ENCODE assay signal across 28 cellular contexts in the genomic region with DNA sequence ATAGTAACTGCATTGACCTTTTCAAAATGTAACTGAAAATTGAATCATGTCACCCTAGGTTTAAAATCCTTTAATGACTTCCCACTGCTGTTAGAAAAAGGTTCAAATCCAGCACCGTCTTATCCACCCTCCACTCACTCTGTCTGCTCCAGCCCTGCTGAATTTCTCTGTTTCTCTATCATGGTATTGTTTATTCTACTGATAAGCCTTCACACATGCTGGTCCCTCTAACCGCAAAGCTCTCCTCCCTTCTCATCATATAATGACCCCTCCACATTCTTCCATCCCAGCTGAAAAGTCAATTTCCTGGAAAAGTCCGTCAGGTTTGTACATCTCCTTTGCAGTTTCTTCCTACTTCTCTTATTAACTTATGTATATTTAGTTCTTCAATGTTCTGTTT.
"Had no signal": no experiment of that assay in that cellular context is flagged by ENCODE, and none has a peak within 500 bp of the region (broad histone marks: within the 10 kb centered on the region; RNA-seq: fewer than 3 reads in every experiment).

No MANE protein-coding gene starts in this region.

- DNase-seq: activated B cell treated with CpG ODN at 0.5 μM for 24 hours; activated CD4-positive, alpha-beta memory T cell treated with anti-CD3 and anti-CD28 coated beads for 36 hours; activated CD4-positive, alpha-beta T cell treated with anti-CD3 and anti-CD28 coated beads for 4 hours; activated CD4-positive, alpha-beta T cell treated with anti-CD3 and anti-CD28 coated beads, Interleukin-2, amount 10 ng/mL, durations not matched to agents 24 days and 14 days; activated CD4-positive, alpha-beta T cell treated with anti-CD3 and anti-CD28 coated beads, Interleukin-2, amount 50 U/mL, for 1 hour; activated CD4-positive, alpha-beta T cell treated with anti-CD3 and anti-CD28 coated beads, Interleukin-2, amount 50 U/mL, for 4 hours; activated CD4-positive, CD25-positive, alpha-beta regulatory T cell treated with anti-CD3 and anti-CD28 coated beads, Interleukin-2, amount 50 U/mL, for 72 hours; activated CD8-positive, alpha-beta memory T cell treated with anti-CD3 and anti-CD28 coated beads, Interleukin-2, amount 50 U/mL, for 4 hours; activated CD8-positive, alpha-beta T cell treated with anti-CD3 and anti-CD28 coated beads for 36 hours; activated effector memory CD4-positive, alpha-beta T cell treated with Interleukin-2 at 50 U/mL for 16 hours; activated gamma-delta T cell; activated naive CD4-positive, alpha-beta T cell treated with anti-CD3 and anti-CD28 coated beads, Interleukin-2, amount 10 ng/mL, durations not matched to agents 7 days and 5 days; activated naive CD4-positive, alpha-beta T cell treated with Interleukin-2 at 50 U/mL for 16 hours; activated naive CD8-positive, alpha-beta T cell treated with anti-CD3 and anti-CD28 coated beads, Interleukin-2, amount 10 ng/mL, durations not matched to agents 7 days and 5 days; activated naive CD8-positive, alpha-beta T cell treated with anti-CD3 and anti-CD28 coated beads, Interleukin-2, amount 50 U/mL, for 24 hours; activated T-cell treated with anti-CD3 and anti-CD28 coated beads for 4 hours; activated T-cell treated with anti-CD3 and anti-CD28 coated beads, Interleukin-2, amount 50 U/mL, for 1 hour; activated T-cell treated with anti-CD3 and anti-CD28 coated beads, Interleukin-2, amount 50 U/mL, for 4 hours; amygdala; anterior cingulate cortex; caudate nucleus; cerebellar nuclear complex; T-helper 1 cell; T-helper 2 cell; T-helper 9 cell had no signal

- H3K36me3 ChIP-seq: ascending aorta, cardiac muscle cell had no signal

- H3K4me1 ChIP-seq: ascending aorta had no signal

- H3K27ac ChIP-seq: ascending aorta, cardiac muscle cell, VCaP had no signal

- H3K9me3 ChIP-seq: ascending aorta had no signal

- H3K4me3 ChIP-seq: ascending aorta, cardiac muscle cell had no signal
